ENCODE assay signal across 8 cellular contexts in the genomic region with DNA sequence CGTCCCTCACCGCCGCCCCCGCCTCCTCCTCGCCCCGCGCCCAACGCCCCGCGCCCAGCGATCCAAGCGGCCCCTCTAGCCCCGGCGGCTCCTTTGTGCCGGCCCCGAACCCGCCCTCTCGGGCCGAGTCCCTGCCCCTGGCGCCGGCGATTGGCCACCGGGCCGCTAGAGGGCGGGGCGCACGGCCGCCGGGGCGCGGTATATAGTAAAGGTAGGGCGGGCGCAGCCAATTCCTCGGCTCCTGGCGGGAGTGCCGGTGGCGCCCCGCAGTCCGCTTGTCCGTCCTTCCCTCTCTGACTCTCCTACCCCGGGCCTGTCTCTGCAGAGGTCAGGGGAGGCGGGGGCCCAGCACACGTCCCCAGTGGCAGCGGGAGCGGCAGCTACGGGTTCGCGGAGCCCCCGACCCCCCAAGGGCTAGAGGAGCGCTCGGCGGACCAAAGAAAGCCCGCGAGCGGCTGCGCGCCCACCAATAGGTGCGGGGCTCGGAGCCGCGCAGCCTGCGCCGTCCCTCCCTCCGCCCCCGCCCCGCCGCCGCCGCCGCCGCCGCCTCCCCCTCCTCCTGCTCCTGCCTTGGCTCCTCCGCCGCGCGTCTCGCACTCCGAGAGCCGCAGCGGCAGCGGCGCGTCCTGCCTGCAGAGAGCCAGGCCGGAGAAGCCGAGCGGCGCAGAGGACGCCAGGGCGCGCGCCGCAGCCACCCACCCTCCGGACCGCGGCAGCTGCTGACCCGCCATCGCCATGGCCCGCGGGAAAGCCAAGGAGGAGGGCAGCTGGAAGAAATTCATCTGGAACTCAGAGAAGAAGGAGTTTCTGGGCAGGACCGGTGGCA. TPM values are rescaled to one million over a fixed set of nuclear protein-coding genes. Genes with fewer than 3 reads are reported as not detected.
DNase-seq lines count a peak whose midpoint lies in the region; ATAC-seq and TF ChIP-seq lines count a peak whose summit lies in the region.

ATP1B1 (plus strand) TSS at position 596 of the 826 bp plus-strand sequence; CDS start at position 736, 140 bp downstream.

- H3K36me3 ChIP-seq in HAP-1 (replicated peaks), result peaks cover 5% of the 10 kb centered on the region
- no peaks in the 10 kb centered on the region for H3K36me3 ChIP-seq in MM.1S (replicated peaks; ENCODE audit: insufficient read depth, low read length)
- H3K36me3 ChIP-seq in SJCRH30, result peaks cover under 1% of the 10 kb centered on the region; the same call in 1 of the 2 replicates
- peaks cover 0 to 2% of the 10 kb centered on the region in 2 donors for H3K36me3 ChIP-seq in gastroesophageal sphincter
- H3K36me3 ChIP-seq in neuronal stem cell (replicated peaks in 1 of 2; ENCODE audit: control insufficient read depth in 2 of 2, insufficient read depth in 2 of 2, low read length in 2 of 2), result peaks cover 0 to 2% of the 10 kb centered on the region in 2 donors

- ATAC-seq in gastroesophageal sphincter, result peak; percentile 90

- peak within 1 kb of the TSS; percentile 58 for H3K23ac ChIP-seq in neuronal stem cell (ENCODE audit: low read depth, low read length, poor library complexity)

- peaks cover 37% of the 10 kb centered on the region for H3K4me1 ChIP-seq in HAP-1
- peaks cover 4% of the 10 kb centered on the region; the same call in 1 of the 2 replicates for H3K4me1 ChIP-seq in MM.1S (ENCODE audit: low read length)
- peaks cover 9% of the 10 kb centered on the region for H3K4me1 ChIP-seq in SJCRH30
- H3K4me1 ChIP-seq in gastroesophageal sphincter, result peaks cover 0 to 68% (median 12%) of the 10 kb centered on the region in 3 donors
- H3K4me1 ChIP-seq in neuronal stem cell (ENCODE audit: control insufficient read depth in 2 of 2, insufficient read depth in 1 of 2, low read depth in 1 of 2, low read length in 2 of 2), result peaks cover 32 to 34% of the 10 kb centered on the region in 2 donors

- in situ Hi-C loops in HAP-1 (cut with MboI; ENCODE audit: low sequenced_read_pairs), result loop anchor here (10.0 to 25.0 kb wide), 4 partner anchors 94 to 494 kb away; partner anchors contain the start of genes BLZF1, NME7 and SLC19A2

- H2BK12ac ChIP-seq in neuronal stem cell (ENCODE audit: low read length), result no peak within 1 kb of the TSS

- TF ChIP-seq CTCF in MM.1S (IDR thresholded peaks at IDR 0.05; ENCODE audit: low read length) (peak; percentile 7; the same call in 1 of the 2 replicates), gastroesophageal sphincter (IDR thresholded peaks at IDR 0.05) (peak; percentile 50 to 87 (median 84))

- H3K18ac ChIP-seq in neuronal stem cell (ENCODE audit: low read length), result peak within 1 kb of the TSS; percentile 97

- H2AK5ac ChIP-seq in neuronal stem cell (ENCODE audit: low read depth, low read length), result no peak within 1 kb of the TSS

- H2AFZ ChIP-seq in MM.1S (ENCODE audit: low read length) (peak within 1 kb of the TSS; percentile 92), neuronal stem cell (ENCODE audit: low read length) (peak within 1 kb of the TSS; percentile 98)

- no peak within 1 kb of the TSS for H4K91ac ChIP-seq in neuronal stem cell (ENCODE audit: low read depth, low read length, poor library complexity)

- no peaks in the 10 kb centered on the region for H4K20me1 ChIP-seq in MM.1S (ENCODE audit: insufficient read depth, low read length)

- H3K27ac ChIP-seq in MM.1S (ENCODE audit: low read length) (peak within 1 kb of the TSS; percentile 62; the same call in 1 of the 2 replicates), SJCRH30 (peak within 1 kb of the TSS; percentile 82), gastroesophageal sphincter (peak within 1 kb of the TSS; percentile 91 to 96 (median 95)), neuronal stem cell (replicated peaks; ENCODE audit: low read length) (peak within 1 kb of the TSS; percentile 95), substantia nigra (ENCODE audit: low read depth, low read length, poor library complexity, severe bottlenecking) (peak within 1 kb of the TSS; percentile 93)

- H3K14ac ChIP-seq in neuronal stem cell (ENCODE audit: low read length), result no peak within 1 kb of the TSS

- H3K79me1 ChIP-seq in neuronal stem cell (ENCODE audit: low read depth, low read length), result no peaks in the 10 kb centered on the region

- H3K4me3 ChIP-seq in HAP-1, result peak within 1 kb of the TSS; percentile 91
- H3K4me3 ChIP-seq in MM.1S (ENCODE audit: low read length), result peak within 1 kb of the TSS; percentile 90
- H3K4me3 ChIP-seq in SJCRH30, result peak within 1 kb of the TSS; percentile 96
- H3K4me3 ChIP-seq in gastroesophageal sphincter, result peak within 1 kb of the TSS; percentile 94 to 98
- H3K4me3 ChIP-seq in neuronal stem cell (ENCODE audit: low read length in 2 of 2), result peak within 1 kb of the TSS; percentile 57 to 99

- H2BK5ac ChIP-seq in neuronal stem cell (ENCODE audit: low read length), result peak within 1 kb of the TSS; percentile 88

- no peak for TF ChIP-seq EP300 in gastroesophageal sphincter (IDR thresholded peaks at IDR 0.05)

- no CpG with 5 or more reads among the region's 100 CpGs for WGBS in gastroesophageal sphincter (ENCODE audit: low coverage in 1 of 2), 2 donors
- no CpG with 5 or more reads among the region's 100 CpGs for WGBS in neuronal stem cell (ENCODE audit: extremely low coverage in 2 of 2, insufficient read length in 2 of 2, insufficient replicate concordance in 1 of 2), 2 donors

- H2BK120ac ChIP-seq in neuronal stem cell (ENCODE audit: low read depth, low read length), result no peak within 1 kb of the TSS

- peak; percentile 95 to 96 for TF ChIP-seq POLR2A in gastroesophageal sphincter (IDR thresholded peaks at IDR 0.05)

- H4K8ac ChIP-seq in neuronal stem cell (ENCODE audit: low read depth, low read length), result peak within 1 kb of the TSS; percentile 43

- H3F3A ChIP-seq in MM.1S (ENCODE audit: insufficient read depth, low read length), result no peaks in the 10 kb centered on the region

- H3K4me2 ChIP-seq in MM.1S (ENCODE audit: low read depth, low read length), result peak within 1 kb of the TSS; percentile 97
- H3K4me2 ChIP-seq in neuronal stem cell (ENCODE audit: insufficient read depth, low read length, poor library complexity, severe bottlenecking), result peak within 1 kb of the TSS; percentile 72

- peak within 1 kb of the TSS; percentile 50 for H2BK15ac ChIP-seq in neuronal stem cell (ENCODE audit: low read length)

- H3K27me3 ChIP-seq in HAP-1 (ENCODE audit: low read depth), result no peaks in the 10 kb centered on the region
- peaks cover 17% of the 10 kb centered on the region; the same call in 1 of the 2 replicates for H3K27me3 ChIP-seq in MM.1S (replicated peaks; ENCODE audit: insufficient read depth, low read length)
- H3K27me3 ChIP-seq in SJCRH30, result no peaks in the 10 kb centered on the region
- H3K27me3 ChIP-seq in gastroesophageal sphincter, result no peaks in the 10 kb centered on the region
- H3K27me3 ChIP-seq in neuronal stem cell (ENCODE audit: control insufficient read depth in 3 of 3, insufficient read depth in 3 of 3, low read depth in 1 of 3, low read length in 3 of 3), result peaks cover 0 to 13% (median 2%) of the 10 kb centered on the region in 3 experiments

- H3K9me2 ChIP-seq in MM.1S (replicated peaks; ENCODE audit: insufficient read depth, low read length), result no peaks in the 10 kb centered on the region

- DNase-seq in GM03348 (ENCODE audit: low spot score) (peak; percentile 95), HAP-1 (ENCODE audit: low spot score in 2 of 2) (peak; percentile 86 to 93), MM.1S (peak; percentile 93), SJCRH30 (peak; percentile 81 to 88), neuronal stem cell (ENCODE audit: low spot score) (peak; percentile 96), substantia nigra (lab: John Stamatoyannopoulos, UW) (peak; percentile 41 to 95 (median 84))
- peak; percentile 43 to 75 (median 56) for DNase-seq in activated naive CD4-positive, alpha-beta T cell (lab: John Stamatoyannopoulos, UW)

- H3K9ac ChIP-seq in MM.1S (ENCODE audit: low read length) (peak within 1 kb of the TSS; percentile 59), neuronal stem cell (ENCODE audit: low read depth, low read length, poor library complexity) (peak within 1 kb of the TSS; percentile 97)

- H3K9me3 ChIP-seq in HAP-1 (no peaks in the 10 kb centered on the region), MM.1S (replicated peaks; ENCODE audit: insufficient read depth, low read length) (no peaks in the 10 kb centered on the region), SJCRH30 (replicated peaks) (no peaks in the 10 kb centered on the region), gastroesophageal sphincter (no peaks in the 10 kb centered on the region), neuronal stem cell (replicated peaks in 1 of 2; ENCODE audit: control insufficient read depth in 2 of 2, insufficient read depth in 1 of 2, low read depth in 1 of 2, low read length in 2 of 2) (no peaks in the 10 kb centered on the region)

- no peaks in the 10 kb centered on the region for H3K79me2 ChIP-seq in MM.1S (ENCODE audit: low read length)

- no peak within 1 kb of the TSS for H3K4ac ChIP-seq in neuronal stem cell (ENCODE audit: low read length)

RNA-seq across cellular contexts. Expression of gene ATP1B1, which starts in this region (rescaled TPM):
- 18.5 and 19.7 TPM in 2 replicates for total RNA-seq in SJCRH30 (2014; rRNA removed; shearing (Covaris generic))
- total RNA-seq in gastroesophageal sphincter, result 100 to 1,000 TPM in 2 of 4 donors, 10 to 100 TPM in 2; 94.8 to 137 (median 103) TPM
- 33.8 TPM for polyA plus RNA-seq in neuronal stem cell (2013, experiment 1 of 2)
- polyA plus RNA-seq in neuronal stem cell (2013, experiment 2 of 2), result 36.7 TPM

Comparison
In these comparisons a context has a peak if more than half of its experiments do, and no peak if none do; other contexts are left out.
1. Peak in every context shown above with its lines: DNase-seq, ATAC-seq, H3K4me3 ChIP-seq and H3K27ac ChIP-seq.